In the genomic region with DNA sequence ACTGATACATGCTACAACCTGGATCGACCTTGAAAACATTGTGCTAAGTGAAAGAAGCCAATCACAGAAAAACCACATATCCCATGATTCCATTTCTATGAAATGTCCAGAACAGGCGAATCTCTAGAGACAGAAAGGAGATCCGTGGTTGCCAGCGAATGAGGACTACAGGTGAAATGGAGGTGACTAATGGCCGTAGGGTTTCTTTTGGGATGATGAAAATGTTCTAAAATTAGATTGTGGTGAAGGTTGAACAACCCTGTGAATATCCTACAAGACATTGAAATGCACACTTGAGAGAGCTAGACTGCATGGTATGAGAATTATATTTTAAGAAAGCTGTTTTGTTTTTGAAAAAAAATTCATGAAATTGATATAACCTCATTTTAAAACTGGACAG, we compare ENCODE assay signal across 22 cellular contexts.
"Had no signal": no experiment of that assay in that cellular context is flagged by ENCODE, and none has a peak within 500 bp of the region (broad histone marks: within the 10 kb centered on the region; RNA-seq: fewer than 3 reads in every experiment).

No MANE protein-coding gene starts in this region.

- H2AFZ ChIP-seq: PC-9 had no signal

- H3K4me3 ChIP-seq: PC-9, Peyer's patch had no signal

- H3K36me3 ChIP-seq: Peyer's patch had no signal

- H3K9ac ChIP-seq: KMS-11, SK-N-SH had no signal

- H3K4me2 ChIP-seq: KMS-11, PC-9, SK-N-SH had no signal

- H3K27me3 ChIP-seq: Peyer's patch had no signal

- DNase-seq: Kasumi-1, MM.1S, NCI-H1092 treated with DMSO at 0.1 percent for 48 hours, NCI-H1436, NCI-H187, NCI-H2029, NCI-H2081 treated with DMSO at 0.1 percent for 48 hours, NCI-H2171 treated with DMSO at 0.1 percent for 48 hours, NCI-H2227 treated with DMSO at 0.1 percent for 48 hours, NCI-H524, NCI-H526 treated with DMSO at 0.1 percent for 48 hours, NCI-H748 treated with DMSO at 0.1 percent for 48 hours, OCI-M1, Peyer's patch, SHP77, SK-N-SH, SW 1271, T-cell had no signal

- H3K9me3 ChIP-seq: Peyer's patch had no signal

- FAIRE-seq: HepG2 had no signal

- H3K4me1 ChIP-seq: Peyer's patch had no signal

- ATAC-seq: HepG2, T-cell had no signal

- H3K27ac ChIP-seq: KMS-11, PC-9, Peyer's patch, RWPE1 had no signal
